Comparison of ENCODE assay signal across 12 cellular contexts in genomic region chr7:91050677-91051076, GRCh38.
DNase-seq lines count a peak whose midpoint lies in the region; ATAC-seq and TF ChIP-seq lines count a peak whose summit lies in the region.
"Had no signal": no experiment of that assay in that cellular context is flagged by ENCODE, and none has a peak within 500 bp of the region (broad histone marks: within the 10 kb centered on the region; RNA-seq: fewer than 3 reads in every experiment).

No MANE protein-coding gene starts in this region.

- H3K4me2 ChIP-seq in MM.1S (ENCODE audit: low read depth, low read length), result peak overlapping the region; percentile 48

- no peaks in the 10 kb centered on the region for H3K79me2 ChIP-seq in MM.1S (ENCODE audit: low read length)

- H3K4me3 ChIP-seq in MM.1S (ENCODE audit: low read length) (no peak overlapping the region), transverse colon (no peak overlapping the region)

- intact Hi-C loops in activated CD4-positive, alpha-beta T cell treated with anti-CD3 and anti-CD28 coated beads for 36 hours (cut with DNase I, micrococcal nuclease), result no loop called here
- intact Hi-C loops in activated T-helper 2 cell treated with anti-CD3 and anti-CD28 coated beads, Interferon-gamma antibody, Interleukin-2, Interleukin-4, amounts not matched to agents 10 μg/mL and 5 μg/mL and 100 μg/mL, durations not matched to agents 14 hours and 24 hours and 36 hours (cut with micrococcal nuclease), result no loop called here
- intact Hi-C loops in transverse colon (cut with DNase I; ENCODE audit: low total_unique reads), result no loop called here

- WGBS in transverse colon (ENCODE audit: low coverage in 1 of 2), 2 donors, result 36 to 42% methylated on average over 2 of the region's 2 CpGs

- peaks cover 2% of the 10 kb centered on the region for H3K27me3 Mint-ChIP-seq in activated CD4-positive, alpha-beta T cell treated with anti-CD3 and anti-CD28 coated beads for 36 hours
- H3K27me3 Mint-ChIP-seq in naive thymus-derived CD8-positive, alpha-beta T cell, result peaks cover 0 to 3% (median 0%) of the 10 kb centered on the region in 5 donors
- no peaks in the 10 kb centered on the region for H3K27me3 Mint-ChIP-seq in activated T-helper 2 cell treated with anti-CD3 and anti-CD28 coated beads, Interferon-gamma antibody, Interleukin-2, Interleukin-4, amounts not matched to agents 10 μg/mL and 5 μg/mL and 100 μg/mL, durations not matched to agents 14 hours and 24 hours and 36 hours (ENCODE audit: low read depth)
- H3K27me3 Mint-ChIP-seq: activated CD4-positive, alpha-beta memory T cell treated with anti-CD3 and anti-CD28 coated beads for 36 hours had no signal

- POLR2A ChIA-PET in activated CD4-positive, alpha-beta T cell treated with anti-CD3 and anti-CD28 coated beads for 36 hours (lab: Charles Lee), result no interaction called here
- POLR2A ChIA-PET in naive thymus-derived CD8-positive, alpha-beta T cell (lab: Charles Lee), result no interaction called here

- H3K27ac Mint-ChIP-seq in activated CD4-positive, alpha-beta T cell treated with anti-CD3 and anti-CD28 coated beads for 36 hours, result no peak overlapping the region
- H3K27ac Mint-ChIP-seq in naive thymus-derived CD8-positive, alpha-beta T cell, result peak overlapping the region in 4 of 10 donors; percentile 6 to 78 (median 61)
- no peak overlapping the region for H3K27ac Mint-ChIP-seq in activated T-helper 2 cell treated with anti-CD3 and anti-CD28 coated beads, Interferon-gamma antibody, Interleukin-2, Interleukin-4, amounts not matched to agents 10 μg/mL and 5 μg/mL and 100 μg/mL, durations not matched to agents 14 hours and 24 hours and 36 hours
- H3K27ac Mint-ChIP-seq: activated CD4-positive, alpha-beta memory T cell treated with anti-CD3 and anti-CD28 coated beads for 36 hours; mesothelial cell of epicardium had no signal

- no peaks in the 10 kb centered on the region for H3K9me3 ChIP-seq in MM.1S (replicated peaks; ENCODE audit: insufficient read depth, low read length)
- H3K9me3 ChIP-seq in transverse colon, result no peaks in the 10 kb centered on the region

- no peak for TF ChIP-seq CTCF in MM.1S (IDR thresholded peaks at IDR 0.05; ENCODE audit: low read length)
- TF ChIP-seq CTCF in transverse colon (IDR thresholded peaks at IDR 0.05), result no peak

- no peaks in the 10 kb centered on the region for H3K4me1 ChIP-seq in MM.1S (ENCODE audit: low read length)
- H3K4me1 ChIP-seq in transverse colon, result peaks cover 0 to 3% (median 0%) of the 10 kb centered on the region in 4 donors

- no peak for DNase-seq in activated CD4-positive, alpha-beta T cell treated with anti-CD3 and anti-CD28 coated beads for 36 hours
- DNase-seq in activated CD4-positive, alpha-beta T cell treated with anti-CD3 and anti-CD28 coated beads for 4 hours, result no peak
- DNase-seq in MM.1S (peak; percentile 67), DMS153 treated with DMSO at 0.1 percent for 48 hours (lab: John Stamatoyannopoulos, UW; ENCODE audit: unreplicated experiment) (no peak), transverse colon (no peak)
- no peak for DNase-seq in naive thymus-derived CD8-positive, alpha-beta T cell
- DNase-seq in activated T-helper 2 cell treated with anti-CD3 and anti-CD28 coated beads, Interferon-gamma antibody, Interleukin-2, Interleukin-4, amounts not matched to agents 10 μg/mL and 5 μg/mL and 100 μg/mL, durations not matched to agents 14 hours and 24 hours and 36 hours (ENCODE audit: low spot score), result no peak
- DNase-seq: activated CD4-positive, alpha-beta memory T cell treated with anti-CD3 and anti-CD28 coated beads for 36 hours; effector CD8-positive, alpha-beta T cell; NCI-H2171 treated with DMSO at 0.1 percent for 48 hours had no signal

- no peaks in the 10 kb centered on the region for H3K9me2 ChIP-seq in MM.1S (replicated peaks; ENCODE audit: insufficient read depth, low read length)

- CTCF ChIA-PET in activated CD4-positive, alpha-beta T cell treated with anti-CD3 and anti-CD28 coated beads for 36 hours (lab: Charles Lee), result interaction anchor here (1.0 kb wide), 1 partner anchor 32 kb away, joined by 3 read pairs; no protein-coding TSS in a partner anchor

- TF ChIP-seq EP300 in transverse colon (IDR thresholded peaks at IDR 0.05; ENCODE audit: low read depth), result no peak

- peak overlapping the region; percentile 27 for H3K4me3 Mint-ChIP-seq in activated CD4-positive, alpha-beta T cell treated with anti-CD3 and anti-CD28 coated beads for 36 hours
- peak overlapping the region in 9 of 10 donors; percentile 7 to 79 (median 40) for H3K4me3 Mint-ChIP-seq in naive thymus-derived CD8-positive, alpha-beta T cell
- no peak overlapping the region for H3K4me3 Mint-ChIP-seq in activated T-helper 2 cell treated with anti-CD3 and anti-CD28 coated beads, Interferon-gamma antibody, Interleukin-2, Interleukin-4, amounts not matched to agents 10 μg/mL and 5 μg/mL and 100 μg/mL, durations not matched to agents 14 hours and 24 hours and 36 hours (ENCODE audit: low read depth)
- H3K4me3 Mint-ChIP-seq: activated CD4-positive, alpha-beta memory T cell treated with anti-CD3 and anti-CD28 coated beads for 36 hours; mesothelial cell of epicardium had no signal

- H3K36me3 Mint-ChIP-seq in activated CD4-positive, alpha-beta T cell treated with anti-CD3 and anti-CD28 coated beads for 36 hours (ENCODE audit: low read depth), result no peaks in the 10 kb centered on the region
- H3K36me3 Mint-ChIP-seq in naive thymus-derived CD8-positive, alpha-beta T cell, result no peaks in the 10 kb centered on the region
- no peaks in the 10 kb centered on the region for H3K36me3 Mint-ChIP-seq in activated T-helper 2 cell treated with anti-CD3 and anti-CD28 coated beads, Interferon-gamma antibody, Interleukin-2, Interleukin-4, amounts not matched to agents 10 μg/mL and 5 μg/mL and 100 μg/mL, durations not matched to agents 14 hours and 24 hours and 36 hours (ENCODE audit: low read depth)
- H3K36me3 Mint-ChIP-seq: activated CD4-positive, alpha-beta memory T cell treated with anti-CD3 and anti-CD28 coated beads for 36 hours had no signal

- no peak overlapping the region for H3K9ac ChIP-seq in MM.1S (ENCODE audit: low read length)

- peak; percentile 60 for ATAC-seq in activated CD4-positive, alpha-beta T cell treated with anti-CD3 and anti-CD28 coated beads for 36 hours
- ATAC-seq in HG02623 (IDR thresholded peaks at IDR 0.05; ENCODE audit: unreplicated experiment), result peak; percentile 79
- ATAC-seq in naive thymus-derived CD8-positive, alpha-beta T cell, result no peak

- H3K27me3 ChIP-seq in MM.1S (replicated peaks; ENCODE audit: insufficient read depth, low read length), result no peaks in the 10 kb centered on the region
- H3K27me3 ChIP-seq in transverse colon, result no peaks in the 10 kb centered on the region

- H4K20me1 ChIP-seq in MM.1S (ENCODE audit: insufficient read depth, low read length), result no peaks in the 10 kb centered on the region

- TF ChIP-seq POLR2A in transverse colon (IDR thresholded peaks at IDR 0.05), result no peak

- H2AFZ ChIP-seq in MM.1S (ENCODE audit: low read length), result no peak overlapping the region

- peaks cover 9% of the 10 kb centered on the region for H3K4me1 Mint-ChIP-seq in activated CD4-positive, alpha-beta T cell treated with anti-CD3 and anti-CD28 coated beads for 36 hours
- H3K4me1 Mint-ChIP-seq in naive thymus-derived CD8-positive, alpha-beta T cell, result peaks cover 0 to 11% (median 8%) of the 10 kb centered on the region in 4 donors
- H3K4me1 Mint-ChIP-seq in activated T-helper 2 cell treated with anti-CD3 and anti-CD28 coated beads, Interferon-gamma antibody, Interleukin-2, Interleukin-4, amounts not matched to agents 10 μg/mL and 5 μg/mL and 100 μg/mL, durations not matched to agents 14 hours and 24 hours and 36 hours (ENCODE audit: low read depth), result peaks cover 2% of the 10 kb centered on the region

- H3K27ac ChIP-seq in MM.1S (ENCODE audit: low read length), result peak overlapping the region; percentile 26; the same call in 1 of the 2 replicates
- H3K27ac ChIP-seq in transverse colon, result no peak overlapping the region

- H3K36me3 ChIP-seq in MM.1S (replicated peaks; ENCODE audit: insufficient read depth, low read length) (peaks cover 3% of the 10 kb centered on the region; the same call in 1 of the 2 replicates), transverse colon (no peaks in the 10 kb centered on the region)

- in situ Hi-C loops in transverse colon (cut with MboI; ENCODE audit: low pct_ligation_motif_present in 1 of 4, low pct_unique_long_range_greater_than_20kb in 1 of 4, low sequenced_read_pairs in 3 of 4), result no loop called here

- no peaks in the 10 kb centered on the region for H3K9me3 Mint-ChIP-seq in activated CD4-positive, alpha-beta T cell treated with anti-CD3 and anti-CD28 coated beads for 36 hours (ENCODE audit: low read depth)
- H3K9me3 Mint-ChIP-seq in naive thymus-derived CD8-positive, alpha-beta T cell, result peaks cover 0 to 3% (median 0%) of the 10 kb centered on the region in 9 donors
- H3K9me3 Mint-ChIP-seq in activated T-helper 2 cell treated with anti-CD3 and anti-CD28 coated beads, Interferon-gamma antibody, Interleukin-2, Interleukin-4, amounts not matched to agents 10 μg/mL and 5 μg/mL and 100 μg/mL, durations not matched to agents 14 hours and 24 hours and 36 hours, result no peaks in the 10 kb centered on the region
- H3K9me3 Mint-ChIP-seq: activated CD4-positive, alpha-beta memory T cell treated with anti-CD3 and anti-CD28 coated beads for 36 hours; mesothelial cell of epicardium had no signal

- H3F3A ChIP-seq in MM.1S (ENCODE audit: insufficient read depth, low read length), result no peaks in the 10 kb centered on the region; the same call in 1 of the 2 replicates

Comparison
In these comparisons a context has a peak if more than half of its experiments do, and no peak if none do; other contexts are left out.
1. ATAC-seq: peak in activated CD4-positive, alpha-beta T cell treated with anti-CD3 and anti-CD28 coated beads for 36 hours (single experiment) and HG02623 (single experiment); none in naive thymus-derived CD8-positive, alpha-beta T cell (0 of 2).